9 cellular contexts compared by ENCODE assay signal in genomic region chr17:63826468-63827001, GRCh38. TPM values are rescaled to one million over a fixed set of nuclear protein-coding genes. Genes with fewer than 3 reads are reported as not detected.
DNase-seq lines count a peak whose midpoint lies in the region; ATAC-seq and TF ChIP-seq lines count a peak whose summit lies in the region.
"Had no signal": no experiment of that assay in that cellular context is flagged by ENCODE, and none has a peak within 500 bp of the region (broad histone marks: within the 10 kb centered on the region; RNA-seq: fewer than 3 reads in every experiment).

No MANE protein-coding gene starts in this region.

- H3K4me3 ChIP-seq in NB4 (ENCODE audit: low read depth, low read length) (peak overlapping the region; percentile 98), lower lobe of right lung (peak overlapping the region; percentile 90), upper lobe of right lung (peak overlapping the region; percentile 98)

- TF ChIP-seq CTCF in NB4 (IDR thresholded peaks at IDR 0.05; ENCODE audit: low read depth, low read length) (no peak), lower lobe of right lung (IDR thresholded peaks at IDR 0.05) (no peak), upper lobe of right lung (IDR thresholded peaks at IDR 0.05) (no peak)

- H3K27ac ChIP-seq in lower lobe of right lung (peak overlapping the region; percentile 91), upper lobe of right lung (peak overlapping the region; percentile 94)

- H3K36me3 ChIP-seq in lower lobe of right lung (peaks cover 71% of the 10 kb centered on the region), upper lobe of right lung (peaks cover 73% of the 10 kb centered on the region)

- H3K27me3 Mint-ChIP-seq in T-helper 2 cell treated with Interferon-gamma antibody and Interleukin-4, amounts not matched to agents 5 μg/mL and 100 μg/mL, for 36 hours (ENCODE audit: low read depth), result no peaks in the 10 kb centered on the region

- peak; percentile 1 to 3 for ATAC-seq in lower lobe of right lung
- ATAC-seq in upper lobe of right lung, result peak; percentile 3

- H3K9me3 Mint-ChIP-seq in T-helper 2 cell treated with Interferon-gamma antibody and Interleukin-4, amounts not matched to agents 5 μg/mL and 100 μg/mL, for 36 hours, result no peaks in the 10 kb centered on the region

- peak overlapping the region; percentile 97 for H3K27ac Mint-ChIP-seq in T-helper 2 cell treated with Interferon-gamma antibody and Interleukin-4, amounts not matched to agents 5 μg/mL and 100 μg/mL, for 36 hours

- peaks cover 60% of the 10 kb centered on the region for H3K4me1 Mint-ChIP-seq in T-helper 2 cell treated with Interferon-gamma antibody and Interleukin-4, amounts not matched to agents 5 μg/mL and 100 μg/mL, for 36 hours (ENCODE audit: low read depth)

- peak overlapping the region; percentile 97 for H3K4me3 Mint-ChIP-seq in T-helper 2 cell treated with Interferon-gamma antibody and Interleukin-4, amounts not matched to agents 5 μg/mL and 100 μg/mL, for 36 hours

- peaks cover 32% of the 10 kb centered on the region for H3K4me1 ChIP-seq in lower lobe of right lung
- peaks cover 24% of the 10 kb centered on the region for H3K4me1 ChIP-seq in upper lobe of right lung

- H3K27me3 ChIP-seq in lower lobe of right lung (ENCODE audit: low read depth), result no peaks in the 10 kb centered on the region
- H3K27me3 ChIP-seq in upper lobe of right lung, result no peaks in the 10 kb centered on the region

- no peaks in the 10 kb centered on the region for H3K9me3 ChIP-seq in lower lobe of right lung
- no peaks in the 10 kb centered on the region for H3K9me3 ChIP-seq in upper lobe of right lung

- H3K36me3 Mint-ChIP-seq in T-helper 2 cell treated with Interferon-gamma antibody and Interleukin-4, amounts not matched to agents 5 μg/mL and 100 μg/mL, for 36 hours (ENCODE audit: low read depth), result peaks cover 74% of the 10 kb centered on the region

- no peak for TF ChIP-seq POLR2A in NB4 (IDR thresholded peaks at IDR 0.05; ENCODE audit: extremely low read depth, insufficient read length)

- intact Hi-C loops in lower lobe of right lung (cut with DNase I), result no loop called here
- intact Hi-C loops in upper lobe of right lung (cut with DNase I), result no loop called here

- no peak for DNase-seq in T-helper 2 cell treated with Interferon-gamma antibody and Interleukin-4, amounts not matched to agents 5 μg/mL and 100 μg/mL, for 36 hours (ENCODE audit: low spot score)
- DNase-seq in T-helper 2 cell, result no peak
- no peak for DNase-seq in NB4 (ENCODE audit: low read depth)
- peak; percentile 37 for DNase-seq in central memory CD4-positive, alpha-beta T cell
- no peak for DNase-seq in lower lobe of right lung
- DNase-seq in upper lobe of right lung, result no peak
- no peak for DNase-seq in NCI-H2196 (lab: John Stamatoyannopoulos, UW; ENCODE audit: unreplicated experiment)
- DNase-seq in activated CD4-positive, alpha-beta T cell treated with anti-CD3 and anti-CD28 coated beads for 48 hours, result no peak

RNA-seq across cellular contexts. Expression of gene PSMC5, which starts 0.7 kb away (rescaled TPM):
- total RNA-seq in lower lobe of right lung, result 98.6 TPM
- total RNA-seq in upper lobe of right lung, result 105 TPM

RNA-seq across cellular contexts. Expression of gene FTSJ3, which starts 0.9 kb away (rescaled TPM):
- 37.4 TPM for total RNA-seq in lower lobe of right lung
- total RNA-seq in upper lobe of right lung, result 39.4 TPM

RNA-seq across cellular contexts. Expression of gene SMARCD2, which starts 15.9 kb away (rescaled TPM):
- total RNA-seq in lower lobe of right lung (80.9 TPM), upper lobe of right lung (74.6 TPM)

RNA-seq across cellular contexts. Expression of gene CSH2, which starts 46.9 kb away (rescaled TPM):
- total RNA-seq in lower lobe of right lung, result not detected
- not detected for total RNA-seq in upper lobe of right lung
- total RNA-seq: glomerular endothelial cell had no signal

RNA-seq across cellular contexts. Expression of gene DDX42, which starts 52.6 kb away (rescaled TPM):
- 101 TPM for total RNA-seq in lower lobe of right lung
- 93.8 TPM for total RNA-seq in upper lobe of right lung
